ENCODE assay signal across 18 cellular contexts in genomic region chr16:69618307-69618706, GRCh38. TPM values are rescaled to one million over a fixed set of nuclear protein-coding genes. Genes with fewer than 3 reads are reported as not detected.
A peak's percentile ranks its signal among the peaks of the same experiment; 100 is the strongest.
DNase-seq lines count a peak whose midpoint lies in the region; ATAC-seq, FAIRE-seq and TF ChIP-seq lines count a peak whose summit lies in the region.
"Had no signal": no experiment of that assay in that cellular context is flagged by ENCODE, and none has a peak within 500 bp of the region (broad histone marks: within the 10 kb centered on the region; RNA-seq: fewer than 3 reads in every experiment).

No MANE protein-coding gene starts in this region.

- H3K36me3 ChIP-seq in endothelial cell of umbilical vein (ENCODE audit: control insufficient read depth in 2 of 2, extremely low read depth in 1 of 2, insufficient read depth in 2 of 2, low read length in 2 of 2) (no peaks in the 10 kb centered on the region), skeletal muscle tissue (ENCODE audit: control insufficient read depth in 3 of 3, insufficient read depth in 3 of 3, low read length in 3 of 3) (no peaks in the 10 kb centered on the region)

- 24% methylated on average over 1 of the region's 1 CpG for WGBS in right cardiac atrium

- H3K9me1 ChIP-seq in endothelial cell of umbilical vein (replicated peaks; ENCODE audit: control insufficient read depth, extremely low read depth, insufficient read depth, low read length): peaks cover 4% of the 10 kb centered on the region

- no peaks in the 10 kb centered on the region for H3K9me3 ChIP-seq in endothelial cell of umbilical vein (replicated peaks; ENCODE audit: control insufficient read depth, insufficient read depth, low read length)
- H3K9me3 ChIP-seq in right cardiac atrium (ENCODE audit: control insufficient read depth, low read length): no peaks in the 10 kb centered on the region
- no peaks in the 10 kb centered on the region for H3K9me3 ChIP-seq in skeletal muscle tissue (ENCODE audit: control insufficient read depth in 3 of 3, low read length in 3 of 3)

- H3K4me1 ChIP-seq in endothelial cell of umbilical vein (ENCODE audit: control insufficient read depth, extremely low read depth, insufficient read depth, low read length): peaks cover 23% of the 10 kb centered on the region
- H3K4me1 ChIP-seq in right cardiac atrium (ENCODE audit: control insufficient read depth, insufficient read depth, low read length): peaks cover 12% of the 10 kb centered on the region
- H3K4me1 ChIP-seq in skeletal muscle tissue (ENCODE audit: control insufficient read depth in 3 of 3, insufficient read depth in 3 of 3, low read length in 3 of 3): peaks cover 20 to 29% (median 24%) of the 10 kb centered on the region in 3 donors

- dilution Hi-C loops in endothelial cell of umbilical vein (cut with MboI; ENCODE audit: extremely low pct_ligation_motif_present, low sequenced_read_pairs): no loop called here

- TF ChIP-seq CTCF in endothelial cell of umbilical vein (IDR thresholded peaks at IDR 0.05; ENCODE audit: extremely low read depth in 1 of 2, insufficient read depth in 1 of 2, low read depth in 1 of 2, low read length in 2 of 2): no peak

- H3K9ac ChIP-seq in endothelial cell of umbilical vein (replicated peaks; ENCODE audit: extremely low read depth, insufficient read depth, low read length) (no peak overlapping the region), skeletal muscle tissue (ENCODE audit: low read depth in 1 of 3, low read length in 3 of 3) (peak overlapping the region; percentile 25 to 70 (median 52))

- no peak for FAIRE-seq in endothelial cell of umbilical vein (lab: Jason Lieb, UNC)
- FAIRE-seq: kidney had no signal

- H3K27me3 ChIP-seq in endothelial cell of umbilical vein (ENCODE audit: control insufficient read depth in 2 of 2, insufficient read depth in 2 of 2, low read length in 2 of 2) (no peaks in the 10 kb centered on the region), right cardiac atrium (ENCODE audit: control insufficient read depth, insufficient read depth) (no peaks in the 10 kb centered on the region), skeletal muscle tissue (ENCODE audit: control insufficient read depth in 3 of 3, insufficient read depth in 3 of 3, low read length in 3 of 3) (no peaks in the 10 kb centered on the region)

- BruUV-seq in endothelial cell of umbilical vein (replicated peaks; lab: Mats Ljungman, UMichigan): no TSS peak

- H4K20me1 ChIP-seq in endothelial cell of umbilical vein (replicated peaks; ENCODE audit: control insufficient read depth, extremely low read depth, insufficient read depth, low read length): no peaks in the 10 kb centered on the region

- no peak overlapping the region for H3K4me3 ChIP-seq in endothelial cell of umbilical vein (replicated peaks in 1 of 3; ENCODE audit: insufficient read depth in 1 of 3, low read depth in 1 of 3, low read length in 3 of 3)
- H3K4me3 ChIP-seq in right cardiac atrium (ENCODE audit: low read length): no peak overlapping the region
- peak overlapping the region; percentile 15 to 32 (median 31) for H3K4me3 ChIP-seq in skeletal muscle tissue (ENCODE audit: low read length in 3 of 3)

- POLR2A ChIA-PET in endothelial cell of umbilical vein (lab: Charles Lee): interaction anchor here (0.6 kb wide), 2 partner anchors 8 to 30 kb away, joined by 3 to 4 read pairs; no protein-coding TSS in a partner anchor

- peaks cover 62% of the 10 kb centered on the region for H3K79me2 ChIP-seq in endothelial cell of umbilical vein (ENCODE audit: control insufficient read depth, insufficient read depth, low read length)

- DNase-seq in NCI-H2029 treated with DMSO at 0.1 percent for 48 hours (lab: John Stamatoyannopoulos, UW) (peak; percentile 0), NCI-H2029 (lab: John Stamatoyannopoulos, UW) (no peak), endothelial cell of umbilical vein (ENCODE audit: low read depth, low spot score) (peak; percentile 79), right cardiac atrium (no peak), AG08396 (ENCODE audit: low spot score) (no peak), NCI-H187 (lab: John Stamatoyannopoulos, UW) (no peak)
- DNase-seq: activated CD4-positive, alpha-beta memory T cell treated with anti-CD3 and anti-CD28 coated beads, Interleukin-2, amount 10 ng/mL, durations not matched to agents 7 days and 5 days; C1 segment of cervical spinal cord; DMS79 treated with DMSO at 0.1 percent for 48 hours; IMR-90; kidney; NCI-H2081; NCI-H774; stimulated activated naive B cell treated with anti-CD40 and anti-IgM and Interleukin-4, amounts not matched to agents 10 μg/mL and 1 μg/mL and 100 μg/mL, for 72 hours had no signal

- H3K27ac ChIP-seq in endothelial cell of umbilical vein (ENCODE audit: insufficient read depth, low read depth, low read length): no peak overlapping the region
- no peak overlapping the region for H3K27ac ChIP-seq in right cardiac atrium (ENCODE audit: low read length)
- H3K27ac ChIP-seq in skeletal muscle tissue (ENCODE audit: low read depth, low read length): peak overlapping the region; percentile 82
- H3K27ac ChIP-seq: 22Rv1, VCaP had no signal

- CTCF ChIA-PET in endothelial cell of umbilical vein (lab: Charles Lee): interaction anchor here (0.7 to 2.3 kb wide), 6 partner anchors 23 to 222 kb away, joined by 3 to 13 read pairs (median 3); no protein-coding TSS in a partner anchor

- no peak overlapping the region for H3K4me2 ChIP-seq in endothelial cell of umbilical vein (ENCODE audit: insufficient read depth, low read length)

- no peak for TF ChIP-seq POLR2A in endothelial cell of umbilical vein (IDR thresholded peaks at IDR 0.05; ENCODE audit: low read depth, low read length)

- ATAC-seq in right cardiac atrium (peak; percentile 59 to 76), GM21526 (IDR thresholded peaks at IDR 0.05; ENCODE audit: low FRiP score, unreplicated experiment) (no peak)
- ATAC-seq: stimulated activated naive B cell treated with anti-CD40 and anti-IgM and Interleukin-4, amounts not matched to agents 10 μg/mL and 1 μg/mL and 100 μg/mL, for 72 hours had no signal

- intact Hi-C loops in endothelial cell of umbilical vein (cut with micrococcal nuclease) (loop anchor here (5.0 kb wide), 1 partner anchor 221 kb away; no protein-coding TSS in a partner anchor), right cardiac atrium (cut with DNase I) (no loop called here)

- H2AFZ ChIP-seq in endothelial cell of umbilical vein (ENCODE audit: low read depth, low read length): no peak overlapping the region

TF ChIP-seq in endothelial cell of umbilical vein, 7 proteins besides CTCF, POLR2A, EP300 and RAD21:
- TF ChIP-seq MYC (IDR thresholded peaks at IDR 0.05; ENCODE audit: low read depth, low read length) (no peak), POLR2AphosphoS5 (IDR thresholded peaks at IDR 0.05; ENCODE audit: insufficient read depth, low read depth, low read length) (no peak), GATA2 (IDR thresholded peaks at IDR 0.05; ENCODE audit: insufficient read depth, insufficient read length, low read depth, low read length) (no peak)
- TF ChIP-seq, protein P1, sequence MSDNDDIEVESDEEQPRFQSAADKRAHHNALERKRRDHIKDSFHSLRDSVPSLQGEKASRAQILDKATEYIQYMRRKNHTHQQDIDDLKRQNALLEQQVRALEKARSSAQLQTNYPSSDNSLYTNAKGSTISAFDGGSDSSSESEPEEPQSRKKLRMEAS (IDR thresholded peaks at IDR 0.05; ENCODE audit: insufficient read depth, insufficient read length): no peak

RNA-seq across cellular contexts. Expression of gene NFAT5, which starts 52.5 kb away (rescaled TPM):
- 42.0 and 49.5 TPM in 2 replicates for total RNA-seq in endothelial cell of umbilical vein
- polyA plus RNA-seq in endothelial cell of umbilical vein: 17.2 and 18.1 TPM in 2 replicates
- polyA plus RNA-seq in endothelial cell of umbilical vein (2011; cell fraction: cytosol; rRNA removed): 9.1 and 10.7 TPM in 2 replicates
- polyA plus RNA-seq in endothelial cell of umbilical vein (2011; cell fraction: nucleus; rRNA removed): 108 and 112 TPM in 2 replicates
- polyA plus RNA-seq in endothelial cell of umbilical vein (2012): 13.6 and 16.5 TPM in 2 replicates
- 110 and 120 TPM in 2 replicates for polyA minus RNA-seq in endothelial cell of umbilical vein
- polyA minus RNA-seq in endothelial cell of umbilical vein (2011; cell fraction: cytosol; rRNA and poly(A)+ RNA removed): 19.8 TPM
- 142 and 212 TPM in 2 replicates for polyA minus RNA-seq in endothelial cell of umbilical vein (2011; cell fraction: nucleus; rRNA and poly(A)+ RNA removed)
- 10 to 100 TPM; 17.7 to 28.5 (median 23.5) TPM for total RNA-seq in right cardiac atrium
- 6.9 TPM for polyA plus RNA-seq in right cardiac atrium
- total RNA-seq in skeletal muscle tissue: 21.4 TPM

Comparison
In these comparisons a context has a peak if more than half of its experiments do, and no peak if none do; other contexts are left out.
1. DNase-seq: peak in NCI-H2029 treated with DMSO at 0.1 percent for 48 hours (single experiment) and endothelial cell of umbilical vein (single experiment); none in NCI-H2029 (single experiment), right cardiac atrium (0 of 3), AG08396 (single experiment) and NCI-H187 (0 of 2).
2. H3K4me3 ChIP-seq: peak in skeletal muscle tissue (3 of 3); none in endothelial cell of umbilical vein (0 of 3) and right cardiac atrium (single experiment).